Comparison of ENCODE assay signal across 8 cellular contexts in genomic region chr16:88754912-88755744, GRCh38. TPM values are rescaled to one million over a fixed set of nuclear protein-coding genes. Genes with fewer than 3 reads are reported as not detected.
DNase-seq lines count a peak whose midpoint lies in the region; ATAC-seq and TF ChIP-seq lines count a peak whose summit lies in the region.

No MANE protein-coding gene starts in this region.

- no peak overlapping the region for H3K4me3 ChIP-seq in fibroblast of mammary gland (ENCODE audit: control insufficient read depth, low read depth, low read length)
- H3K4me3 ChIP-seq in skin epidermis, result no peak overlapping the region

- ATAC-seq in HG03565 (IDR thresholded peaks at IDR 0.05; ENCODE audit: unreplicated experiment) (no peak), GM21786 (IDR thresholded peaks at IDR 0.05; ENCODE audit: unreplicated experiment) (no peak)

- peak overlapping the region in 12 of 21 experiments; percentile 2 to 73 (median 30) for H3K27ac ChIP-seq in skin epidermis

- DNase-seq in DMS 273 (lab: John Stamatoyannopoulos, UW; ENCODE audit: unreplicated experiment), result peak; percentile 46
- DNase-seq in DMS 273 treated with DMSO at 0.1 percent for 48 hours (lab: John Stamatoyannopoulos, UW), result no peak
- peak; percentile 69 for DNase-seq in SK-N-DZ (ENCODE audit: low spot score)
- DNase-seq in fibroblast of mammary gland (ENCODE audit: low read depth), result peak; percentile 61
- no peak for DNase-seq in D341Med (ENCODE audit: low spot score)

- no peak for TF ChIP-seq CTCF in fibroblast of mammary gland (conservative IDR thresholded peaks at IDR 0.05; ENCODE audit: control insufficient read depth, insufficient read depth, low read depth, low read length)

RNA-seq across cellular contexts. Expression of gene PIEZO1, which starts 29.9 kb away (rescaled TPM):
- 37.9 and 52.7 TPM in 2 replicates for polyA plus RNA-seq in SK-N-DZ (2014; cell fraction: cytosol; rRNA removed)
- polyA plus RNA-seq in SK-N-DZ (2014; cell fraction: nucleus; rRNA removed), result 213 and 283 TPM in 2 replicates

RNA-seq across cellular contexts. Expression of gene CDT1, which starts 48.5 kb away (rescaled TPM):
- polyA plus RNA-seq in SK-N-DZ (2014; cell fraction: cytosol; rRNA removed), result 77.2 and 112 TPM in 2 replicates
- 39.4 and 47.6 TPM in 2 replicates for polyA plus RNA-seq in SK-N-DZ (2014; cell fraction: nucleus; rRNA removed)

RNA-seq across cellular contexts. Expression of gene CTU2, which starts 48.8 kb away (rescaled TPM):
- polyA plus RNA-seq in SK-N-DZ (2014; cell fraction: cytosol; rRNA removed), result 31.8 and 36.8 TPM in 2 replicates
- polyA plus RNA-seq in SK-N-DZ (2014; cell fraction: nucleus; rRNA removed), result 56.6 and 109 TPM in 2 replicates

RNA-seq across cellular contexts. Expression of gene RNF166, which starts 48.9 kb away (rescaled TPM):
- polyA plus RNA-seq in SK-N-DZ (2014; cell fraction: cytosol; rRNA removed), result 50.9 and 65.7 TPM in 2 replicates
- polyA plus RNA-seq in SK-N-DZ (2014; cell fraction: nucleus; rRNA removed), result 115 and 130 TPM in 2 replicates

RNA-seq across cellular contexts. Expression of gene APRT, which starts 56.6 kb away (rescaled TPM):
- polyA plus RNA-seq in SK-N-DZ (2014; cell fraction: cytosol; rRNA removed), result 144 and 169 TPM in 2 replicates
- polyA plus RNA-seq in SK-N-DZ (2014; cell fraction: nucleus; rRNA removed), result 148 and 171 TPM in 2 replicates

Comparison
In these comparisons a context has a peak if more than half of its experiments do, and no peak if none do; other contexts are left out.
1. DNase-seq: peak in DMS 273 (single experiment), SK-N-DZ (single experiment) and fibroblast of mammary gland (single experiment); none in DMS 273 treated with DMSO at 0.1 percent for 48 hours (single experiment) and D341Med (single experiment).